Comparison of ENCODE assay signal across 12 cellular contexts in the genomic region with DNA sequence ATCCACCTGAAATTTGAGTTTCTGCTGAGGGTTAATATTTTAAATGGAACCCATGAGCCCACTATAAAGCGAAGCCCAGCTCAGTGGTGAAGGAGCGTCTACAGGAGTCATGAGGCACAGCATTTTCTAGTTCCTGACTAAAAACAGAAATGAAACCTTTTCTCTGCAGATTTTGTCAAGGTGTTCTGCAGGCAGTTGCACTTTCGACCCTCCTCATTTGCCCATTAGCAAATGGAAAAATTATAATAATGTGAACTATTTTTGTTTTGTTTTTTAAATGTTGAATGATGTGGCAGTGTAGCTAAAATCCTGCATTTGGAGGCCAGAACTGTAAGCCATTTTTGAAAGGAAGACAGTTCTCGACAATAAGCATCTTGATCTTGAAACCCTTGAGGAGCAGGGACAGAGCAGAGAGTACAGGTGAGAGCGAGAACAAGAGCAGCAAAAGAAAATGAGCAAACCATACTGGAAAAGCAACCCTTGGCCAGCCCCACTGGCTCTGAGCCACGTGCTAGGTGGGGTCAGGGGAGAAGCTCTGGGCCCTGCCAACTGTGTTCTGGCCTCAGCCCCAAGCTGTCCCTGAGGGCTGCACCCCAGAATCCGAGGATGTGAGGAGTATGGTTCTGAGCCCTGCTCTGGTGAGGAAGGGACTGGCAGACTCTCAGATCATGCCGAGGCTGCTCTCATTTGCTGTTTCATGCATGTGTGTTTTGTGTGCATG. TPM values are rescaled to one million over a fixed set of nuclear protein-coding genes. Genes with fewer than 3 reads are reported as not detected.
DNase-seq lines count a peak whose midpoint lies in the region; ATAC-seq lines count a peak whose summit lies in the region.
"Had no signal": no experiment of that assay in that cellular context is flagged by ENCODE, and none has a peak within 500 bp of the region (broad histone marks: within the 10 kb centered on the region; RNA-seq: fewer than 3 reads in every experiment).

No MANE protein-coding gene starts in this region.

- H3K4me1 Mint-ChIP-seq in activated T-cell treated with anti-CD3 and anti-CD28 coated beads, Interleukin-2, amount 50 U/mL, for 72 hours (ENCODE audit: low read depth), result peaks cover 14% of the 10 kb centered on the region
- peaks cover 19 to 38% of the 10 kb centered on the region in 2 donors for H3K4me1 Mint-ChIP-seq in stimulated activated naive B cell treated with anti-CD40 and anti-IgM and Interleukin-4, amounts not matched to agents 10 μg/mL and 1 μg/mL and 100 μg/mL, for 72 hours
- H3K4me1 Mint-ChIP-seq: immature natural killer cell had no signal

- H3K9me3 Mint-ChIP-seq in activated T-cell treated with anti-CD3 and anti-CD28 coated beads, Interleukin-2, amount 50 U/mL, for 72 hours, result no peaks in the 10 kb centered on the region
- H3K9me3 Mint-ChIP-seq in stimulated activated naive B cell treated with anti-CD40 and anti-IgM and Interleukin-4, amounts not matched to agents 10 μg/mL and 1 μg/mL and 100 μg/mL, for 72 hours, result no peaks in the 10 kb centered on the region

- H3K4me3 Mint-ChIP-seq in activated T-cell treated with anti-CD3 and anti-CD28 coated beads, Interleukin-2, amount 50 U/mL, for 72 hours, result peak overlapping the region in 1 of 2 donors; percentile 33
- H3K4me3 Mint-ChIP-seq in stimulated activated naive B cell treated with anti-CD40 and anti-IgM and Interleukin-4, amounts not matched to agents 10 μg/mL and 1 μg/mL and 100 μg/mL, for 72 hours, result peak overlapping the region; percentile 18 to 52
- H3K4me3 Mint-ChIP-seq: immature natural killer cell had no signal

- H3K36me3 Mint-ChIP-seq in activated T-cell treated with anti-CD3 and anti-CD28 coated beads, Interleukin-2, amount 50 U/mL, for 72 hours (ENCODE audit: insufficient read depth in 2 of 2), result no peaks in the 10 kb centered on the region
- H3K36me3 Mint-ChIP-seq in stimulated activated naive B cell treated with anti-CD40 and anti-IgM and Interleukin-4, amounts not matched to agents 10 μg/mL and 1 μg/mL and 100 μg/mL, for 72 hours, result no peaks in the 10 kb centered on the region
- H3K36me3 Mint-ChIP-seq: immature natural killer cell had no signal

- peak overlapping the region; percentile 6 for H3K27ac Mint-ChIP-seq in activated T-cell treated with anti-CD3 and anti-CD28 coated beads, Interleukin-2, amount 50 U/mL, for 72 hours
- no peak overlapping the region for H3K27ac Mint-ChIP-seq in stimulated activated naive B cell treated with anti-CD40 and anti-IgM and Interleukin-4, amounts not matched to agents 10 μg/mL and 1 μg/mL and 100 μg/mL, for 72 hours
- H3K27ac Mint-ChIP-seq: immature natural killer cell had no signal

- no peak for DNase-seq in activated T-cell treated with anti-CD3 and anti-CD28 coated beads, Interleukin-2, amount 50 U/mL, for 72 hours
- no peak for DNase-seq in activated T-cell treated with anti-CD3 and anti-CD28 coated beads for 4 hours
- no peak for DNase-seq in stimulated activated naive B cell treated with anti-CD40 and anti-IgM and Interleukin-4, amounts not matched to agents 10 μg/mL and 1 μg/mL and 100 μg/mL, for 72 hours
- DNase-seq in cerebellum (ENCODE audit: low spot score), result no peak
- no peak for DNase-seq in ureter (ENCODE audit: low spot score)
- no peak for DNase-seq in activated gamma-delta T cell (lab: John Stamatoyannopoulos, UW)
- DNase-seq: H7, immature natural killer cell, NCI-H226, sigmoid colon had no signal

- no peaks in the 10 kb centered on the region for H3K27me3 Mint-ChIP-seq in activated T-cell treated with anti-CD3 and anti-CD28 coated beads, Interleukin-2, amount 50 U/mL, for 72 hours (ENCODE audit: low read depth)
- peaks cover 10 to 15% of the 10 kb centered on the region in 2 donors for H3K27me3 Mint-ChIP-seq in stimulated activated naive B cell treated with anti-CD40 and anti-IgM and Interleukin-4, amounts not matched to agents 10 μg/mL and 1 μg/mL and 100 μg/mL, for 72 hours

- ATAC-seq in activated T-cell treated with anti-CD3 and anti-CD28 coated beads, Interleukin-2, amount 50 U/mL, for 72 hours (replicated peaks in 1 of 2), result peak; percentile 80 to 82
- peak; percentile 68 for ATAC-seq in GM21825 (IDR thresholded peaks at IDR 0.05; ENCODE audit: unreplicated experiment)
- ATAC-seq in HG03521 (IDR thresholded peaks at IDR 0.05; ENCODE audit: unreplicated experiment), result peak; percentile 69
- peak; percentile 84 to 86 for ATAC-seq in stimulated activated naive B cell treated with anti-CD40 and anti-IgM and Interleukin-4, amounts not matched to agents 10 μg/mL and 1 μg/mL and 100 μg/mL, for 72 hours (replicated peaks)

RNA-seq across cellular contexts. Expression of a gene that starts 26.4 kb away (rescaled TPM):
- 10 to 100 TPM; 37.3 to 48.4 TPM for total RNA-seq in activated T-cell treated with anti-CD3 and anti-CD28 coated beads, Interleukin-2, amount 50 U/mL, for 72 hours
- 108 TPM for total RNA-seq in cerebellum
- 46.1 TPM for total RNA-seq in ureter
